ENCODE assay signal across 1 cellular context in genomic region chr7:14876194-14876593, GRCh38.
TF ChIP-seq lines count a peak whose summit lies in the region.

No MANE protein-coding gene starts in this region.

TF ChIP-seq in GM23338, 12 proteins besides CTCF, POLR2A, EP300 and RAD21 (continued from another document):
- TF ChIP-seq ZNF462 (CRISPR knock-in tag; IDR thresholded peaks at IDR 0.05) (no peak), JUNB (IDR thresholded peaks at IDR 0.05; ENCODE audit: unreplicated experiment) (no peak), ZNF114 (CRISPR knock-in tag; IDR thresholded peaks at IDR 0.05) (no peak)
